ENCODE assay signal across 8 cellular contexts in the genomic region with DNA sequence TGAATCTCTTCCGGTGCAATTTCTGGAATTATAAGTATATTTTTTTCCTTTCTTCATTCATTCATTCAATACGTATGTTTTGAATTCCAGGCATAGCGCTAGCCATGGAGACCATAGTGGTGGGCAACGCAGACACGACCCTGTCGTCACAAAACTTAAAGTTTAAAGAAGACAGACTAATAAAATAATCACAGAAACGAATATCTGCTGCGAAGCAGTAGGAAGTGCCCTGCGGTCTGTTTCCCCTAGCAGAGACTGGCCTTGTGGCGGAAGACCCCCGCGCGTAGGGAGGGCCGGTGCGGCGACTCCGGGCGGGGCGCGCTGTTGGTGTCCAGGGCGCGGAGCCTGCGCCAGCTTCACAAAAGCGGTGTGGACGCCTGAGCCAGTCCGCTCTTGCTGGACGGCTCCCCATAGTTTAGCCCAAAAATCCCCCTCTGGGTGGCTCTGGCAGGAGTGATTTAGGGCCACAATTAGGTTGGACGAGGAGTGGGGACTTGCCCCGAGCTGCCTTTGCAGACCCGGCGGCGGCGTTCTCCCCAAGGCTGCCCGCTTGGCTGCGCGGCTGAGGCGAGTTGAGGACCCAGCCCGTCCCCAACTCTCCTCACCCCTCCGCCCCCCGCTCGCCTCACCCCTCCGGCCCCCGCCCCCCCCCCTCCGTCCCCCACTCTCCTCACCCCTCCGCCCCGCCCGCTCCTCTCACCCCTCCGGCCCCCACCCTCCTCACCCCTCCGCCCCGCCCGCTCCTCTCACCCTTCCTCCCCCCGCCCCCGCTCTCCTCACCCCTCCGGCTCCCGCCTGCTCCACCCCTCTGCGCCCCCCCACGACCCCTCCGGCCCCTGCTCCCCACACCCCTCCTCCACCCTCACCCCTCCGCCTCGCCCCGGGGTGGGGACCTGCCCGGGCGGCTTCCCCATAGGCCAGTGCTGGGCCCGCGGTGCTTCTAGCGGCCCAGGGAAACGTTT. TPM values are rescaled to one million over a fixed set of nuclear protein-coding genes. Genes with fewer than 3 reads are reported as not detected.
DNase-seq lines count a peak whose midpoint lies in the region; ATAC-seq and TF ChIP-seq lines count a peak whose summit lies in the region.

No MANE protein-coding gene starts in this region.

- no peaks in the 10 kb centered on the region for H4K20me1 ChIP-seq in GM23248 (ENCODE audit: insufficient read depth)
- no peaks in the 10 kb centered on the region for H4K20me1 ChIP-seq in neural progenitor cell (ENCODE audit: low read depth)

- ATAC-seq in GM19397 (IDR thresholded peaks at IDR 0.05; ENCODE audit: unreplicated experiment) (no peak), GM21515 (IDR thresholded peaks at IDR 0.05; ENCODE audit: unreplicated experiment) (no peak), HG03039 (IDR thresholded peaks at IDR 0.05; ENCODE audit: unreplicated experiment) (no peak)

- in situ Hi-C loops in GM23248 (cut with MboI): no loop called here

- peak overlapping the region; percentile 48 for H3K4me3 ChIP-seq in GM23248
- peak overlapping the region; percentile 43 for H3K4me3 ChIP-seq in neural progenitor cell

- no peaks in the 10 kb centered on the region for H3K9me3 ChIP-seq in GM23248 (ENCODE audit: low read depth)
- no peaks in the 10 kb centered on the region for H3K9me3 ChIP-seq in neural progenitor cell (ENCODE audit: low read depth)

- no peaks in the 10 kb centered on the region for H3K9me2 ChIP-seq in GM23248 (ENCODE audit: insufficient read depth)

- H3K9me3 Mint-ChIP-seq in activated CD4-positive, alpha-beta memory T cell treated with anti-CD3 and anti-CD28 coated beads for 36 hours: no peaks in the 10 kb centered on the region
- no peaks in the 10 kb centered on the region for H3K9me3 Mint-ChIP-seq in neural progenitor cell

- peaks cover 18% of the 10 kb centered on the region for H3K27me3 Mint-ChIP-seq in activated CD4-positive, alpha-beta memory T cell treated with anti-CD3 and anti-CD28 coated beads for 36 hours
- H3K27me3 Mint-ChIP-seq in neural progenitor cell (ENCODE audit: insufficient read depth, low read depth): peaks cover 15% of the 10 kb centered on the region

- peak overlapping the region; percentile 31 for H3K27ac ChIP-seq in GM23248
- H3K27ac ChIP-seq in neural progenitor cell: no peak overlapping the region

- DNase-seq in GM23248 (peak; percentile 48), fibroblast of peridontal ligament (ENCODE audit: extremely low read depth) (peak; percentile 46), neural progenitor cell (ENCODE audit: low spot score) (peak; percentile 64), NCI-H146 (lab: John Stamatoyannopoulos, UW) (no peak)
- DNase-seq in activated CD4-positive, alpha-beta memory T cell treated with anti-CD3 and anti-CD28 coated beads for 36 hours: peak; percentile 32

- peak overlapping the region; percentile 65 for H3K9ac ChIP-seq in GM23248
- no peak overlapping the region for H3K9ac ChIP-seq in neural progenitor cell

- H3K4me1 ChIP-seq in GM23248 (ENCODE audit: insufficient read depth): peaks cover 48% of the 10 kb centered on the region
- peaks cover 6% of the 10 kb centered on the region for H3K4me1 ChIP-seq in neural progenitor cell

- H3K79me2 ChIP-seq in GM23248 (ENCODE audit: insufficient read depth) (no peaks in the 10 kb centered on the region), neural progenitor cell (ENCODE audit: low read depth) (no peaks in the 10 kb centered on the region)

- H3K27me3 ChIP-seq in GM23248 (replicated peaks; ENCODE audit: insufficient read depth) (no peaks in the 10 kb centered on the region), neural progenitor cell (no peaks in the 10 kb centered on the region)

- peak overlapping the region; percentile 91 for H2AFZ ChIP-seq in GM23248
- peak overlapping the region; percentile 88 for H2AFZ ChIP-seq in neural progenitor cell (replicated peaks)

- peak overlapping the region; percentile 59 for H3K4me3 Mint-ChIP-seq in activated CD4-positive, alpha-beta memory T cell treated with anti-CD3 and anti-CD28 coated beads for 36 hours
- H3K4me3 Mint-ChIP-seq in neural progenitor cell: peak overlapping the region; percentile 85

- peaks cover 19% of the 10 kb centered on the region for H3K4me1 Mint-ChIP-seq in activated CD4-positive, alpha-beta memory T cell treated with anti-CD3 and anti-CD28 coated beads for 36 hours (ENCODE audit: low read depth)
- peaks cover 22% of the 10 kb centered on the region for H3K4me1 Mint-ChIP-seq in neural progenitor cell

- intact Hi-C loops in activated CD4-positive, alpha-beta memory T cell treated with anti-CD3 and anti-CD28 coated beads for 36 hours (cut with micrococcal nuclease): no loop called here

- H3K4me2 ChIP-seq in GM23248 (ENCODE audit: unreplicated experiment): peak overlapping the region; percentile 60
- H3K4me2 ChIP-seq in neural progenitor cell: peak overlapping the region; percentile 63

- peak overlapping the region; percentile 49 for H3K27ac Mint-ChIP-seq in activated CD4-positive, alpha-beta memory T cell treated with anti-CD3 and anti-CD28 coated beads for 36 hours
- no peak overlapping the region for H3K27ac Mint-ChIP-seq in neural progenitor cell

- no peaks in the 10 kb centered on the region for H3K36me3 Mint-ChIP-seq in activated CD4-positive, alpha-beta memory T cell treated with anti-CD3 and anti-CD28 coated beads for 36 hours
- no peaks in the 10 kb centered on the region for H3K36me3 Mint-ChIP-seq in neural progenitor cell

- H3F3A ChIP-seq in GM23248 (ENCODE audit: insufficient read depth) (peaks cover 36% of the 10 kb centered on the region), neural progenitor cell (ENCODE audit: low read depth) (peaks cover 6% of the 10 kb centered on the region)

- WGBS in GM23248 (ENCODE audit: low coverage in 1 of 2, low lambda C conversion rate in 2 of 2, missing lambda C conversion rate in 2 of 2), 2 experiments: 43 to 45% methylated on average over 40 to 67 of the region's 67 CpGs

- H3K36me3 ChIP-seq in GM23248 (ENCODE audit: low read depth) (no peaks in the 10 kb centered on the region), neural progenitor cell (no peaks in the 10 kb centered on the region)

- CTCF ChIA-PET in activated CD4-positive, alpha-beta memory T cell treated with anti-CD3 and anti-CD28 coated beads for 36 hours (lab: Charles Lee): interaction anchor here (0.6 kb wide), 1 partner anchor 29 kb away, joined by 3 read pairs; no protein-coding TSS in a partner anchor

- no peak for TF ChIP-seq CTCF in neural progenitor cell (IDR thresholded peaks at IDR 0.05)

- POLR2A ChIA-PET in activated CD4-positive, alpha-beta memory T cell treated with anti-CD3 and anti-CD28 coated beads for 36 hours (lab: Charles Lee): no interaction called here

RNA-seq across cellular contexts. Expression of gene LATS2, which starts 14.2 kb away (rescaled TPM):
- 23.0 and 28.5 TPM in 2 replicates for total RNA-seq in GM23248 (2014; rRNA removed; shearing (Covaris generic))
- 10.6 and 11.8 TPM in 2 replicates for polyA plus RNA-seq in GM23248 (2016; fragmentation: Nextera tagmentation; extraction: Ambion mirVana)
- 1 to 10 TPM; 4.0 to 6.8 TPM for total RNA-seq in activated CD4-positive, alpha-beta memory T cell treated with anti-CD3 and anti-CD28 coated beads for 36 hours
- 15.2 and 18.4 TPM in 2 replicates for total RNA-seq in neural progenitor cell (ENCODE audit: low replicate concordance)
